Comparison of ENCODE assay signal across 1 cellular context in the genomic region with DNA sequence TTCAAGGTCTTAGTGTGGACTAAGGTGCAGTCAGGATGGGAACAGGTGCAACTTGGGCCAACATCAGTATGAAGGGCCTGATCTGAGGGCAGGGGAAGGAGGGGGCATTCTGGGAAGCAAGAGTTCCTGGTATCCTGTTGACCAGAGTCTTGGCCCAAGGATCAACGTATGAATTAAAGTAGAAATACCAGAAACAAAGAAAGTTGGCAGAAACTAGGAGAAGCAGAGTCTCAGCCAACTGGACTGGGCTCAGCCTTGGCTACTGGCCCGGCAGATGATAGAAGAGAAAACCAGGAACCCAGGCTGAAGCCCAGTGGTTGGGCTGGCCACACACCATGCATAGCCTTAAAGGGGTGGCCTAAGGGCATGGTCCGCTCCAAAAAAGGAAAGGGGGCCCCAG.
TF ChIP-seq lines count a peak whose summit lies in the region.

No MANE protein-coding gene starts in this region.

TF ChIP-seq in GM23338, 12 proteins besides CTCF, POLR2A, EP300 and RAD21:
- TF ChIP-seq EZH2phosphoT487 (IDR thresholded peaks at IDR 0.05; ENCODE audit: unreplicated experiment) (no peak), ZNF114 (CRISPR knock-in tag; IDR thresholded peaks at IDR 0.05) (no peak), ZNF331 (CRISPR knock-in tag; IDR thresholded peaks at IDR 0.05; ENCODE audit: low read depth) (no peak), CREB1 (CRISPR knock-in tag; IDR thresholded peaks at IDR 0.05; ENCODE audit: low read depth) (no peak)
- TF ChIP-seq, protein P1, sequence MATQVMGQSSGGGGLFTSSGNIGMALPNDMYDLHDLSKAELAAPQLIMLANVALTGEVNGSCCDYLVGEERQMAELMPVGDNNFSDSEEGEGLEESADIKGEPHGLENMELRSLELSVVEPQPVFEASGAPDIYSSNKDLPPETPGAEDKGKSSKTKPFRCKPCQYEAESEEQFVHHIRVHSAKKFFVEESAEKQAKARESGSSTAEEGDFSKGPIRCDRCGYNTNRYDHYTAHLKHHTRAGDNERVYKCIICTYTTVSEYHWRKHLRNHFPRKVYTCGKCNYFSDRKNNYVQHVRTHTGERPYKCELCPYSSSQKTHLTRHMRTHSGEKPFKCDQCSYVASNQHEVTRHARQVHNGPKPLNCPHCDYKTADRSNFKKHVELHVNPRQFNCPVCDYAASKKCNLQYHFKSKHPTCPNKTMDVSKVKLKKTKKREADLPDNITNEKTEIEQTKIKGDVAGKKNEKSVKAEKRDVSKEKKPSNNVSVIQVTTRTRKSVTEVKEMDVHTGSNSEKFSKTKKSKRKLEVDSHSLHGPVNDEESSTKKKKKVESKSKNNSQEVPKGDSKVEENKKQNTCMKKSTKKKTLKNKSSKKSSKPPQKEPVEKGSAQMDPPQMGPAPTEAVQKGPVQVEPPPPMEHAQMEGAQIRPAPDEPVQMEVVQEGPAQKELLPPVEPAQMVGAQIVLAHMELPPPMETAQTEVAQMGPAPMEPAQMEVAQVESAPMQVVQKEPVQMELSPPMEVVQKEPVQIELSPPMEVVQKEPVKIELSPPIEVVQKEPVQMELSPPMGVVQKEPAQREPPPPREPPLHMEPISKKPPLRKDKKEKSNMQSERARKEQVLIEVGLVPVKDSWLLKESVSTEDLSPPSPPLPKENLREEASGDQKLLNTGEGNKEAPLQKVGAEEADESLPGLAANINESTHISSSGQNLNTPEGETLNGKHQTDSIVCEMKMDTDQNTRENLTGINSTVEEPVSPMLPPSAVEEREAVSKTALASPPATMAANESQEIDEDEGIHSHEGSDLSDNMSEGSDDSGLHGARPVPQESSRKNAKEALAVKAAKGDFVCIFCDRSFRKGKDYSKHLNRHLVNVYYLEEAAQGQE (IDR thresholded peaks at IDR 0.05; ENCODE audit: unreplicated experiment) = no peak
- TF ChIP-seq, protein P2, sequence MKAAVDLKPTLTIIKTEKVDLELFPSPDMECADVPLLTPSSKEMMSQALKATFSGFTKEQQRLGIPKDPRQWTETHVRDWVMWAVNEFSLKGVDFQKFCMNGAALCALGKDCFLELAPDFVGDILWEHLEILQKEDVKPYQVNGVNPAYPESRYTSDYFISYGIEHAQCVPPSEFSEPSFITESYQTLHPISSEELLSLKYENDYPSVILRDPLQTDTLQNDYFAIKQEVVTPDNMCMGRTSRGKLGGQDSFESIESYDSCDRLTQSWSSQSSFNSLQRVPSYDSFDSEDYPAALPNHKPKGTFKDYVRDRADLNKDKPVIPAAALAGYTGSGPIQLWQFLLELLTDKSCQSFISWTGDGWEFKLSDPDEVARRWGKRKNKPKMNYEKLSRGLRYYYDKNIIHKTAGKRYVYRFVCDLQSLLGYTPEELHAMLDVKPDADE (IDR thresholded peaks at IDR 0.05) = no peak
- TF ChIP-seq, protein P3, sequence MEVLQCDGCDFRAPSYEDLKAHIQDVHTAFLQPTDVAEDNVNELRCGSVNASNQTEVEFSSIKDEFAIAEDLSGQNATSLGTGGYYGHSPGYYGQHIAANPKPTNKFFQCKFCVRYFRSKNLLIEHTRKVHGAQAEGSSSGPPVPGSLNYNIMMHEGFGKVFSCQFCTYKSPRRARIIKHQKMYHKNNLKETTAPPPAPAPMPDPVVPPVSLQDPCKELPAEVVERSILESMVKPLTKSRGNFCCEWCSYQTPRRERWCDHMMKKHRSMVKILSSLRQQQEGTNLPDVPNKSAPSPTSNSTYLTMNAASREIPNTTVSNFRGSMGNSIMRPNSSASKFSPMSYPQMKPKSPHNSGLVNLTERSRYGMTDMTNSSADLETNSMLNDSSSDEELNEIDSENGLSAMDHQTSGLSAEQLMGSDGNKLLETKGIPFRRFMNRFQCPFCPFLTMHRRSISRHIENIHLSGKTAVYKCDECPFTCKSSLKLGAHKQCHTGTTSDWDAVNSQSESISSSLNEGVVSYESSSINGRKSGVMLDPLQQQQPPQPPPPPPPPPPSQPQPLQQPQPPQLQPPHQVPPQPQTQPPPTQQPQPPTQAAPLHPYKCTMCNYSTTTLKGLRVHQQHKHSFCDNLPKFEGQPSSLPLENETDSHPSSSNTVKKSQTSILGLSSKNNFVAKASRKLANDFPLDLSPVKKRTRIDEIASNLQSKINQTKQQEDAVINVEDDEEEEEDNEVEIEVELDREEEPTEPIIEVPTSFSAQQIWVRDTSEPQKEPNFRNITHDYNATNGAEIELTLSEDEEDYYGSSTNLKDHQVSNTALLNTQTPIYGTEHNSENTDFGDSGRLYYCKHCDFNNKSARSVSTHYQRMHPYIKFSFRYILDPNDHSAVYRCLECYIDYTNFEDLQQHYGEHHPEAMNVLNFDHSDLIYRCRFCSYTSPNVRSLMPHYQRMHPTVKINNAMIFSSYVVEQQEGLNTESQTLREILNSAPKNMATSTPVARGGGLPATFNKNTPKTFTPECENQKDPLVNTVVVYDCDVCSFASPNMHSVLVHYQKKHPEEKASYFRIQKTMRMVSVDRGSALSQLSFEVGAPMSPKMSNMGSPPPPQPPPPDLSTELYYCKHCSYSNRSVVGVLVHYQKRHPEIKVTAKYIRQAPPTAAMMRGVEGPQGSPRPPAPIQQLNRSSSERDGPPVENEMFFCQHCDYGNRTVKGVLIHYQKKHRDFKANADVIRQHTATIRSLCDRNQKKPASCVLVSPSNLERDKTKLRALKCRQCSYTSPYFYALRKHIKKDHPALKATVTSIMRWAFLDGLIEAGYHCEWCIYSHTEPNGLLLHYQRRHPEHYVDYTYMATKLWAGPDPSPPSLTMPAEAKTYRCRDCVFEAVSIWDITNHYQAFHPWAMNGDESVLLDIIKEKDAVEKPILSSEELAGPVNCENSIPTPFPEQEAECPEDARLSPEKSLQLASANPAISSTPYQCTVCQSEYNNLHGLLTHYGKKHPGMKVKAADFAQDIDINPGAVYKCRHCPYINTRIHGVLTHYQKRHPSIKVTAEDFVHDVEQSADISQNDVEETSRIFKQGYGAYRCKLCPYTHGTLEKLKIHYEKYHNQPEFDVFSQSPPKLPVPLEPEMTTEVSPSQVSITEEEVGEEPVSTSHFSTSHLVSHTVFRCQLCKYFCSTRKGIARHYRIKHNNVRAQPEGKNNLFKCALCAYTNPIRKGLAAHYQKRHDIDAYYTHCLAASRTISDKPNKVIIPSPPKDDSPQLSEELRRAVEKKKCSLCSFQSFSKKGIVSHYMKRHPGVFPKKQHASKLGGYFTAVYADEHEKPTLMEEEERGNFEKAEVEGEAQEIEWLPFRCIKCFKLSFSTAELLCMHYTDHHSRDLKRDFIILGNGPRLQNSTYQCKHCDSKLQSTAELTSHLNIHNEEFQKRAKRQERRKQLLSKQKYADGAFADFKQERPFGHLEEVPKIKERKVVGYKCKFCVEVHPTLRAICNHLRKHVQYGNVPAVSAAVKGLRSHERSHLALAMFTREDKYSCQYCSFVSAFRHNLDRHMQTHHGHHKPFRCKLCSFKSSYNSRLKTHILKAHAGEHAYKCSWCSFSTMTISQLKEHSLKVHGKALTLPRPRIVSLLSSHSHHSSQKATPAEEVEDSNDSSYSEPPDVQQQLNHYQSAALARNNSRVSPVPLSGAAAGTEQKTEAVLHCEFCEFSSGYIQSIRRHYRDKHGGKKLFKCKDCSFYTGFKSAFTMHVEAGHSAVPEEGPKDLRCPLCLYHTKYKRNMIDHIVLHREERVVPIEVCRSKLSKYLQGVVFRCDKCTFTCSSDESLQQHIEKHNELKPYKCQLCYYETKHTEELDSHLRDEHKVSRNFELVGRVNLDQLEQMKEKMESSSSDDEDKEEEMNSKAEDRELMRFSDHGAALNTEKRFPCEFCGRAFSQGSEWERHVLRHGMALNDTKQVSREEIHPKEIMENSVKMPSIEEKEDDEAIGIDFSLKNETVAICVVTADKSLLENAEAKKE (CRISPR knock-in tag; IDR thresholded peaks at IDR 0.05) = no peak
TF ChIP-seq in GM23338: peak in this region for 0.
